In genomic region chr4:63524764-63525163, GRCh38 we compare ENCODE assay signal across 28 cellular contexts.
"Had no signal": no experiment of that assay in that cellular context is flagged by ENCODE, and none has a peak within 500 bp of the region (broad histone marks: within the 10 kb centered on the region; RNA-seq: fewer than 3 reads in every experiment).

No MANE protein-coding gene starts in this region.

- ATAC-seq: natural killer cell; psoas muscle; right cardiac atrium; sciatic nerve; stimulated activated memory B cell treated with anti-CD40 and anti-IgM and Interleukin-4, amounts not matched to agents 10 μg/mL and 1 μg/mL and 100 μg/mL, for 72 hours; stimulated activated naive CD8-positive, alpha-beta T cell treated with anti-CD3 and anti-CD28 coated beads, Interleukin-15, amount 100 ng/mL, for 72 hours; stimulated activated naive CD8-positive, alpha-beta T cell treated with anti-CD3 and anti-CD28 coated beads, Interleukin-15, Interleukin-2, amounts not matched to agents 100 U/mL and 50 U/mL, for 24 hours; upper lobe of right lung had no signal

- DNase-seq: natural killer cell; occipital lobe; ovary; posterior cingulate gyrus; psoas muscle; right cardiac atrium; spleen; stimulated activated CD4-positive, alpha-beta T cell treated with anti-CD3 and anti-CD28 coated beads, Interleukin-12 subunit alpha, Interleukin-12 subunit beta, amount 100 ng/mL, for 4 hours; stimulated activated CD4-positive, alpha-beta T cell treated with anti-CD3 and anti-CD28 coated beads, Interleukin-1b, Interleukin-23, amount 100 ng/mL, for 48 hours; stimulated activated CD4-positive, alpha-beta T cell treated with anti-CD3 and anti-CD28 coated beads, Interleukin-4, amount 100 ng/mL, for 1 hour; stimulated activated CD4-positive, alpha-beta T cell treated with anti-CD3 and anti-CD28 coated beads, Interleukin-4, amount 100 ng/mL, for 4 hours; stimulated activated CD8-positive, alpha-beta memory T cell treated with anti-CD3 and anti-CD28 coated beads, Interleukin-4, amount 100 ng/mL, for 48 hours; stimulated activated naive CD4-positive, alpha-beta T cell; stimulated activated naive CD8-positive, alpha-beta T cell treated with anti-CD3 and anti-CD28 coated beads, Interleukin-15, amount 100 ng/mL, for 72 hours; stimulated activated naive CD8-positive, alpha-beta T cell treated with anti-CD3 and anti-CD28 coated beads, Interleukin-15, Interleukin-2, amounts not matched to agents 100 U/mL and 50 U/mL, for 24 hours; substantia nigra; testis; tibial artery; transverse colon; upper lobe of right lung; uterus had no signal

- H3K9me3 ChIP-seq: ovary, psoas muscle, testis, upper lobe of right lung, uterus had no signal

- H3K36me3 ChIP-seq: ovary, spleen, suprapubic skin, tibial artery, transverse colon, upper lobe of right lung, uterus had no signal

- H3K27ac ChIP-seq: neural progenitor cell, ovary, parathyroid adenoma, psoas muscle, skin epidermis, spleen, suprapubic skin, testis, tibial artery, transverse colon, upper lobe of right lung, uterus had no signal

- H2AFZ ChIP-seq: neural progenitor cell, parathyroid adenoma had no signal

- H3K27me3 ChIP-seq: neural progenitor cell, ovary, spleen, suprapubic skin, testis, tibial artery, transverse colon, upper lobe of right lung, uterus had no signal

- H3K4me1 ChIP-seq: neural progenitor cell, parathyroid adenoma, psoas muscle, spleen, suprapubic skin, testis, tibial artery, transverse colon, upper lobe of right lung, uterus had no signal

- H3K4me3 ChIP-seq: neural progenitor cell, ovary, psoas muscle, skin epidermis, smooth muscle cell, spleen, suprapubic skin, testis, tibial artery, transverse colon, upper lobe of right lung, uterus had no signal

- H3K9ac ChIP-seq: neural progenitor cell, parathyroid adenoma had no signal

- H3K4me2 ChIP-seq: neural progenitor cell, smooth muscle cell had no signal
